21 cellular contexts compared by ENCODE assay signal in the genomic region with DNA sequence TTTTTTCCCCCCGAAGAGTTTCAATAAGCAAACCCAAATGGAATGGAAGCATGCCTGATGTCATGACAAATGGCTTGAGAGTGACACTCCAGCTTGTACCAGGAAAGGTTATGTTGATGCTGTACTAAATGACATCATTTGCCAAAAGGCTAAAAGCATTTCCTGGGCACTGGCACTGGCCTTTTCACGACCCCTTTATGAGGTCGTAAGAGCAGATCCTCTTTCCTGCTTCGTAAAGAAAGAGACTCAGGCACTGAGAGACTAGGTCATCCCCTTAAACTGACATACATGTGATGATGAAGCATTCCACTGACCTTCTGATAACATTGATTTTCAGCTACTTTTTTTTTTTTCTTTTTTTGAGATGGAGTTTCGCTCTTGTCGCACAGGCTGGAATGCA.
"Had no signal": no experiment of that assay in that cellular context is flagged by ENCODE, and none has a peak within 500 bp of the region (broad histone marks: within the 10 kb centered on the region; RNA-seq: fewer than 3 reads in every experiment).

No MANE protein-coding gene starts in this region.

- H3K9me3 Mint-ChIP-seq: activated B cell treated with CpG ODN at 0.5 μM for 24 hours; activated CD4-positive, alpha-beta T cell treated with anti-CD3 and anti-CD28 coated beads, Interleukin-2, amount 10 ng/mL, durations not matched to agents 7 days and 5 days; activated naive CD8-positive, alpha-beta T cell treated with anti-CD3 and anti-CD28 coated beads for 36 hours; brain; memory B cell; natural killer cell had no signal

- H3K4me1 Mint-ChIP-seq: activated B cell treated with CpG ODN at 0.5 μM for 24 hours had no signal

- DNase-seq: activated B cell treated with CpG ODN at 0.5 μM for 24 hours; activated CD4-positive, alpha-beta T cell treated with anti-CD3 and anti-CD28 coated beads, Interleukin-2, amount 10 ng/mL, durations not matched to agents 7 days and 5 days; activated gamma-delta T cell treated with Interleukin-2 at 50 U/mL for 16 hours; activated naive CD8-positive, alpha-beta T cell treated with anti-CD3 and anti-CD28 coated beads for 36 hours; central memory CD4-positive, alpha-beta T cell; colonic mucosa; effector CD4-positive, alpha-beta T cell; esophagus squamous epithelium; hippocampal formation; kidney; left ventricle myocardium superior; mucosa of descending colon; natural killer cell; nucleus accumbens; stimulated activated CD4-positive, alpha-beta T cell treated with anti-CD3 and anti-CD28 coated beads, Interleukin-2, amount 100 ng/mL, for 48 hours; stimulated activated naive CD4-positive, alpha-beta T cell; transverse colon had no signal

- H3K4me1 ChIP-seq: colonic mucosa had no signal

- H3K9me3 ChIP-seq: colonic mucosa, esophagus squamous epithelium, mucosa of descending colon, right atrium auricular region, transverse colon had no signal

- H3K27ac ChIP-seq: colonic mucosa had no signal

- ATAC-seq: left ventricle myocardium superior, mucosa of descending colon, natural killer cell had no signal

- H3K27ac Mint-ChIP-seq: activated B cell treated with CpG ODN at 0.5 μM for 24 hours; activated CD4-positive, alpha-beta T cell treated with anti-CD3 and anti-CD28 coated beads, Interleukin-2, amount 10 ng/mL, durations not matched to agents 7 days and 5 days; activated naive CD8-positive, alpha-beta T cell treated with anti-CD3 and anti-CD28 coated beads for 36 hours; brain; memory B cell; natural killer cell; progenitor cell of endocrine pancreas had no signal

- H3K27me3 Mint-ChIP-seq: brain, progenitor cell of endocrine pancreas had no signal

- H3K36me3 ChIP-seq: colonic mucosa, transverse colon had no signal

- H3K27me3 ChIP-seq: colonic mucosa, esophagus squamous epithelium, right atrium auricular region, transverse colon had no signal

- H3K4me3 ChIP-seq: colonic mucosa, esophagus squamous epithelium, mucosa of descending colon, right atrium auricular region, transverse colon had no signal

- H3K36me3 Mint-ChIP-seq: activated naive CD8-positive, alpha-beta T cell treated with anti-CD3 and anti-CD28 coated beads for 36 hours; natural killer cell had no signal

- H3K4me3 Mint-ChIP-seq: activated B cell treated with CpG ODN at 0.5 μM for 24 hours; activated CD4-positive, alpha-beta T cell treated with anti-CD3 and anti-CD28 coated beads, Interleukin-2, amount 10 ng/mL, durations not matched to agents 7 days and 5 days; activated naive CD8-positive, alpha-beta T cell treated with anti-CD3 and anti-CD28 coated beads for 36 hours; brain; memory B cell; natural killer cell had no signal
